In the genomic region with DNA sequence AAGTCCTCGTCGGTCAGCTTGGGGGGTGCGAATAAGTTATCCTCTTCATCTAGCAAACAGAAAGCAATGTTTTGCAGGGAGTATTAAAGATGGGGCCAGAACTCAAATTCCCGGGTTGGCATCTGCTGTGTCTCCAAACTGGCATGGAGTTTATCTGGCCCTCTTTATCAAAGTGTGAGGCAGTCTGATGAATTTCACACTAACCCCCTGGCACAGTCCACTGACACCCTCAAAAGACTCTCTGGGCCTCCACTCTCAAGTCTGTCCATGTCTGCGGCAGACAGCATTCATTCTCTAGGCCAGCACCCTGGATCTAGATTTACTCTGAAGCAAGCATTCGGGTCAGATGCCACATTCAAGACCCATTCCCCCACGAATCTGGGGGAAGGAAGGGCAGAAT, we compare ENCODE assay signal across 3 cellular contexts. TPM values are rescaled to one million over a fixed set of nuclear protein-coding genes. Genes with fewer than 3 reads are reported as not detected.
A peak's percentile ranks its signal among the peaks of the same experiment; 100 is the strongest.
DNase-seq lines count a peak whose midpoint lies in the region; ATAC-seq and TF ChIP-seq lines count a peak whose summit lies in the region.
"Not testable (repeated sequence)": the region's sequence is repeated elsewhere in the genome, so short reads cannot be mapped to it uniquely, and the experiment has no call there.

No MANE protein-coding gene starts in this region.

- ATAC-seq in left cardiac atrium (peak; percentile 62 to 63), right cardiac atrium (peak; percentile 79 to 81)

- 54% methylated on average over 7 of the region's 7 CpGs for WGBS in right cardiac atrium

- H3K4me1 ChIP-seq in right atrium auricular region; right cardiac atrium (ENCODE audit: control insufficient read depth, insufficient read depth, low read length): not testable (repeated sequence)

- intact Hi-C loops in left cardiac atrium (cut with DNase I); right cardiac atrium (cut with DNase I): not testable (repeated sequence)

- not testable (repeated sequence) for DNase-seq in left cardiac atrium; right atrium auricular region (ENCODE audit: low spot score)
- peak in 1 of 3 donors; percentile 24 for DNase-seq in right cardiac atrium

- not testable (repeated sequence) for H3K27me3 ChIP-seq in right atrium auricular region; right cardiac atrium (ENCODE audit: control insufficient read depth, insufficient read depth)

- not testable (repeated sequence) for H3K9me3 ChIP-seq in right atrium auricular region; right cardiac atrium (ENCODE audit: control insufficient read depth, low read length)

- H3K27ac ChIP-seq in right atrium auricular region: peak overlapping the region in 1 of 2 donors; percentile 61
- not testable (repeated sequence) for H3K27ac ChIP-seq in right cardiac atrium (ENCODE audit: low read length)

- H3K4me3 ChIP-seq in right atrium auricular region: peak overlapping the region; percentile 25 to 27
- not testable (repeated sequence) for H3K4me3 ChIP-seq in right cardiac atrium (ENCODE audit: low read length)

- TF ChIP-seq CTCF in right atrium auricular region (IDR thresholded peaks at IDR 0.05): not testable (repeated sequence)

- H3K36me3 ChIP-seq in right atrium auricular region: not testable (repeated sequence)

RNA-seq across cellular contexts. Expression of gene WASHC2A, which starts 6.2 kb away (rescaled TPM):
- total RNA-seq in left cardiac atrium: 10 to 100 TPM; 79.8 to 87.8 TPM
- total RNA-seq in right atrium auricular region: 100 to 1,000 TPM in 1 of 2 donors, 10 to 100 TPM in 1; 78.9 to 183 TPM
- 100 to 1,000 TPM in 3 of 4 donors, 10 to 100 TPM in 1; 64.8 to 242 (median 159) TPM for total RNA-seq in right cardiac atrium
- polyA plus RNA-seq in right cardiac atrium: 32.8 TPM
